Comparison of ENCODE assay signal across 23 cellular contexts in genomic region chr1:20075345-20075744, GRCh38. TPM values are rescaled to one million over a fixed set of nuclear protein-coding genes. Genes with fewer than 3 reads are reported as not detected.
DNase-seq lines count a peak whose midpoint lies in the region; ATAC-seq, FAIRE-seq and TF ChIP-seq lines count a peak whose summit lies in the region.
"Had no signal": no experiment of that assay in that cellular context is flagged by ENCODE, and none has a peak within 500 bp of the region (broad histone marks: within the 10 kb centered on the region; RNA-seq: fewer than 3 reads in every experiment).

No MANE protein-coding gene starts in this region.

- 76 to 85% (median 84%) methylated on average over 2 of the region's 2 CpGs for WGBS in heart left ventricle, 4 donors
- WGBS in K562 (ENCODE audit: insufficient coverage, low coverage, missing lambda C conversion rate), result 0% methylated on average over 2 of the region's 2 CpGs
- 81% methylated on average over 2 of the region's 2 CpGs for WGBS in mesenchymal stem cell

- no peak overlapping the region for H2BK5ac ChIP-seq in mesenchymal stem cell (ENCODE audit: low read depth, low read length, poor library complexity, severe bottlenecking)

- H3K9ac ChIP-seq in BLaER1, result no peak overlapping the region
- no peak overlapping the region for H3K9ac ChIP-seq in K562 (ENCODE audit: insufficient read depth in 1 of 2, low read depth in 2 of 2, low read length in 2 of 2)
- H3K9ac ChIP-seq in mesenchymal stem cell (ENCODE audit: low read length), result peak overlapping the region; percentile 57

- H3K27me3 Mint-ChIP-seq in MCF 10A (ENCODE audit: insufficient read depth, unreplicated experiment), result peaks cover 19% of the 10 kb centered on the region

- no peak overlapping the region for H3K14ac ChIP-seq in mesenchymal stem cell (ENCODE audit: low read length in 2 of 2)

- H3K36me3 Mint-ChIP-seq in MCF 10A (ENCODE audit: insufficient read depth, unreplicated experiment), result no peaks in the 10 kb centered on the region
- H3K36me3 Mint-ChIP-seq: CD8-positive, alpha-beta T cell; IgD-negative memory B cell had no signal

- CTCF ChIA-PET in K562 (lab: Yijun Ruan, JAX; ENCODE audit: low intra/inter-chr PET ratio) (no interaction called here), MCF 10A (lab: Yijun Ruan, JAX) (no interaction called here)

- FAIRE-seq in K562 (lab: Jason Lieb, UNC), result no peak
- FAIRE-seq: A549, GM12878, H1, HTR-8/SVneo had no signal

- H3K79me1 ChIP-seq in mesenchymal stem cell (replicated peaks; ENCODE audit: low read length, poor library complexity, severe bottlenecking), result no peaks in the 10 kb centered on the region

- no peak overlapping the region for H4K91ac ChIP-seq in mesenchymal stem cell (ENCODE audit: low read length)

- H2AFZ ChIP-seq in K562 (ENCODE audit: low read depth, low read length) (no peak overlapping the region), mesenchymal stem cell (ENCODE audit: low read depth, low read length) (no peak overlapping the region)

- no peak overlapping the region for H3K27ac Mint-ChIP-seq in MCF 10A (ENCODE audit: low read depth, unreplicated experiment)
- H3K27ac Mint-ChIP-seq: CD8-positive, alpha-beta T cell; H9 had no signal

- H3K4me2 ChIP-seq in BLaER1, result peak overlapping the region; percentile 59
- no peak overlapping the region for H3K4me2 ChIP-seq in K562 (ENCODE audit: insufficient read depth, low read length)
- no peak overlapping the region for H3K4me2 ChIP-seq in mesenchymal stem cell (ENCODE audit: low read length, poor library complexity, severe bottlenecking)
- H3K4me2 ChIP-seq: A549 had no signal

- H3K4me3 Mint-ChIP-seq in MCF 10A (ENCODE audit: unreplicated experiment), result no peak overlapping the region
- H3K4me3 Mint-ChIP-seq: CD8-positive, alpha-beta T cell; H9; IgD-negative memory B cell had no signal

- H3K4me1 Mint-ChIP-seq in MCF 10A (ENCODE audit: insufficient read depth, unreplicated experiment), result no peaks in the 10 kb centered on the region

- H2BK15ac ChIP-seq in mesenchymal stem cell (ENCODE audit: low read depth, poor library complexity, severe bottlenecking), result no peak overlapping the region

- no peak overlapping the region for H2BK120ac ChIP-seq in mesenchymal stem cell (ENCODE audit: low read depth, low read length)

- in situ Hi-C loops in K562 (cut with MboI), result no loop called here

- no peak for TF ChIP-seq CTCF in left ventricle myocardium inferior (IDR thresholded peaks at IDR 0.05; ENCODE audit: borderline replicate concordance)
- no peak for TF ChIP-seq CTCF in heart left ventricle (IDR thresholded peaks at IDR 0.05)
- no peak for TF ChIP-seq CTCF in K562 (IDR thresholded peaks at IDR 0.05 in 2 of 3, conservative IDR thresholded peaks at IDR 0.05 in 1 of 3; ENCODE audit: insufficient read depth in 2 of 3, low read depth in 1 of 3, low read length in 3 of 3)
- TF ChIP-seq CTCF in MCF 10A (IDR thresholded peaks at IDR 0.05; ENCODE audit: unreplicated experiment), result no peak

- H2AK5ac ChIP-seq in mesenchymal stem cell (ENCODE audit: low read length, severe bottlenecking), result no peak overlapping the region

- H3K27me3 ChIP-seq in left ventricle myocardium inferior (ENCODE audit: low read depth) (no peaks in the 10 kb centered on the region), heart left ventricle (no peaks in the 10 kb centered on the region), BLaER1 (no peaks in the 10 kb centered on the region), K562 (ENCODE audit: control insufficient read depth in 2 of 2, insufficient read depth in 2 of 2, low read length in 2 of 2) (peaks cover 30 to 57% of the 10 kb centered on the region in 2 experiments), mesenchymal stem cell (ENCODE audit: control insufficient read depth in 1 of 2, insufficient read depth in 1 of 2, low read length in 2 of 2) (peaks cover 0 to 6% of the 10 kb centered on the region in 2 experiments)

- no peak overlapping the region for H3K18ac ChIP-seq in mesenchymal stem cell (ENCODE audit: low read depth in 1 of 2, low read length in 2 of 2)

- no peak for TF ChIP-seq RAD21 in K562 (CRISPR knock-in tag; conservative IDR thresholded peaks at IDR 0.05 in 1 of 2, IDR thresholded peaks at IDR 0.05 in 1 of 2)

- intact Hi-C loops in left ventricle myocardium inferior (cut with micrococcal nuclease), result no loop called here
- intact Hi-C loops in heart left ventricle (cut with DNase I), result loop anchor here in 1 of 10 donors (5.0 kb wide), 1 partner anchor 98 kb away; the partner anchor contains the start of gene PLA2G2A
- intact Hi-C loops in K562 (cut with micrococcal nuclease), result no loop called here
- intact Hi-C loops in MCF 10A (cut with micrococcal nuclease), result no loop called here

- H3K27ac ChIP-seq in left ventricle myocardium inferior (replicated peaks), result peak overlapping the region; percentile 85
- no peak overlapping the region for H3K27ac ChIP-seq in heart left ventricle
- no peak overlapping the region for H3K27ac ChIP-seq in BLaER1
- H3K27ac ChIP-seq in K562 (ENCODE audit: extremely low read depth, low read depth, low read length), result no peak overlapping the region
- no peak overlapping the region for H3K27ac ChIP-seq in mesenchymal stem cell (ENCODE audit: low read length, poor library complexity, severe bottlenecking)
- H3K27ac ChIP-seq: 22Rv1, A549 had no signal

- POLR2A ChIA-PET in K562 (lab: Yijun Ruan, JAX), result interaction anchor here (0.6 to 1.4 kb wide), 2 partner anchors 12 to 15 kb away, joined by 3 read pairs; no protein-coding TSS in a partner anchor
- POLR2A ChIA-PET in MCF 10A (lab: Yijun Ruan, JAX), result no interaction called here

- H3K9me1 ChIP-seq in K562 (ENCODE audit: control insufficient read depth, insufficient read depth, low read length), result no peaks in the 10 kb centered on the region

- H2BK12ac ChIP-seq in mesenchymal stem cell (ENCODE audit: low read length in 2 of 2), result no peak overlapping the region

- ATAC-seq in heart left ventricle (no peak), K562 (no peak), HG03342 (IDR thresholded peaks at IDR 0.05; ENCODE audit: unreplicated experiment) (no peak)
- ATAC-seq: A549; CD8-positive, alpha-beta T cell; GM12878 had no signal

- H3K4me1 ChIP-seq in left ventricle myocardium inferior, result peaks cover 86% of the 10 kb centered on the region
- peaks cover 0 to 60% (median 19%) of the 10 kb centered on the region in 12 donors for H3K4me1 ChIP-seq in heart left ventricle
- peaks cover 81% of the 10 kb centered on the region for H3K4me1 ChIP-seq in BLaER1
- no peaks in the 10 kb centered on the region for H3K4me1 ChIP-seq in K562 (replicated peaks in 1 of 2; ENCODE audit: control insufficient read depth in 2 of 2, insufficient read depth in 2 of 2, low read length in 2 of 2)
- H3K4me1 ChIP-seq in mesenchymal stem cell (ENCODE audit: control insufficient read depth, insufficient read depth, low read depth, low read length), result no peaks in the 10 kb centered on the region
- H3K4me1 ChIP-seq: A549 had no signal

- H4K20me1 ChIP-seq in BLaER1 (no peaks in the 10 kb centered on the region), K562 (replicated peaks; ENCODE audit: control insufficient read depth, insufficient read depth, low read length) (no peaks in the 10 kb centered on the region)

- BruUV-seq in K562 (replicated peaks; lab: Mats Ljungman, UMichigan) (no TSS peak), MCF 10A (replicated peaks; lab: Mats Ljungman, UMichigan) (no TSS peak)

- TF ChIP-seq POLR2A in heart left ventricle (IDR thresholded peaks at IDR 0.05), result no peak
- TF ChIP-seq POLR2A in K562 (conservative IDR thresholded peaks at IDR 0.05), result no peak

- H3K79me2 ChIP-seq in K562 (ENCODE audit: control insufficient read depth, insufficient read depth, low read length), result no peaks in the 10 kb centered on the region

- H3K4ac ChIP-seq in mesenchymal stem cell (ENCODE audit: low read depth in 1 of 2, low read length in 2 of 2), result no peak overlapping the region

- H3K9me3 ChIP-seq in left ventricle myocardium inferior (replicated peaks), result no peaks in the 10 kb centered on the region
- H3K9me3 ChIP-seq in heart left ventricle, result no peaks in the 10 kb centered on the region
- H3K9me3 ChIP-seq in BLaER1, result no peaks in the 10 kb centered on the region
- no peaks in the 10 kb centered on the region for H3K9me3 ChIP-seq in K562 (replicated peaks; ENCODE audit: control insufficient read depth, insufficient read depth, low read depth, low read length)
- no peaks in the 10 kb centered on the region for H3K9me3 ChIP-seq in mesenchymal stem cell (ENCODE audit: control insufficient read depth, low read length)
- H3K9me3 ChIP-seq: A549 had no signal

- no peak for TF ChIP-seq EP300 in K562 (IDR thresholded peaks at IDR 0.05; ENCODE audit: low read length)

- no peaks in the 10 kb centered on the region for H3K9me3 Mint-ChIP-seq in MCF 10A (ENCODE audit: unreplicated experiment)
- H3K9me3 Mint-ChIP-seq: CD8-positive, alpha-beta T cell; H9; IgD-negative memory B cell had no signal

- no peak overlapping the region for H4K8ac ChIP-seq in mesenchymal stem cell (ENCODE audit: low read length)

- H3K36me3 ChIP-seq in left ventricle myocardium inferior (peaks cover 19% of the 10 kb centered on the region), heart left ventricle (peaks cover 0 to 33% (median 0%) of the 10 kb centered on the region in 9 donors), BLaER1 (no peaks in the 10 kb centered on the region), K562 (ENCODE audit: control insufficient read depth, insufficient read depth, low read length) (no peaks in the 10 kb centered on the region), mesenchymal stem cell (ENCODE audit: control insufficient read depth in 1 of 2, insufficient read depth in 2 of 2, low read depth in 1 of 2, low read length in 2 of 2) (peaks cover 0 to 5% of the 10 kb centered on the region in 2 experiments)

- H3K4me3 ChIP-seq in left ventricle myocardium inferior, result no peak overlapping the region
- H3K4me3 ChIP-seq in heart left ventricle, result no peak overlapping the region
- H3K4me3 ChIP-seq in BLaER1, result no peak overlapping the region
- no peak overlapping the region for H3K4me3 ChIP-seq in K562
- no peak overlapping the region for H3K4me3 ChIP-seq in mesenchymal stem cell (ENCODE audit: insufficient read depth in 1 of 2, low read depth in 1 of 2, low read length in 2 of 2)
- H3K4me3 ChIP-seq: A549, GM12878 had no signal

- no peak for DNase-seq in left ventricle myocardium inferior
- no peak for DNase-seq in heart left ventricle
- no peak for DNase-seq in K562 (ENCODE audit: extremely low read depth in 1 of 4, low spot score in 3 of 4)
- no peak for DNase-seq in mesenchymal stem cell
- DNase-seq in MCF 10A (ENCODE audit: unreplicated experiment), result no peak
- DNase-seq in hippocampal formation (lab: John Stamatoyannopoulos, UW), result no peak
- DNase-seq: AML-193, Calu3, DMS53, DND-41, EL, H9 had no signal

- H3K23ac ChIP-seq in mesenchymal stem cell (ENCODE audit: low read length in 2 of 2), result no peak overlapping the region

RNA-seq across cellular contexts. Expression of gene PLA2G5, which starts 5.4 kb away (rescaled TPM):
- total RNA-seq in left ventricle myocardium inferior (51.4 TPM), heart left ventricle (10 to 100 TPM; 31.9 to 80.3 (median 43.9) TPM), K562 (2014; rRNA removed) (not detected in 2 replicates), K562 (2014; rRNA removed; fragmentation: Illumina TruSeq; extraction: Trizol) (not detected in 2 replicates), K562 (2015; rRNA removed; fragmentation: Illumina TruSeq; extraction: Trizol) (not detected in 2 replicates), K562 (2021) (not detected in 2 replicates), MCF 10A (2022) (not detected in 2 replicates)
- polyA plus RNA-seq in heart left ventricle (100 to 1,000 TPM in 1 of 2 donors, 10 to 100 TPM in 1; 25.6 to 102 TPM), K562 (2011; rRNA removed) (not detected in 2 replicates), K562 (2014; fragmentation: Illumina TruSeq; extraction: Trizol) (not detected in 2 replicates), K562 (2014; fragmentation: Nextera tagmentation; extraction: Ambion mirVana) (not detected), K562 (2014; rRNA removed) (not detected in 2 replicates)
- total RNA-seq in K562 (2011; cell fraction: chromatin; rRNA removed; ENCODE audit: low replicate concordance), result not detected in 2 replicates
- total RNA-seq in K562 (2011; cell fraction: nucleolus; rRNA removed), result not detected in 2 replicates
- not detected in 2 replicates for total RNA-seq in K562 (2011; cell fraction: nucleoplasm; rRNA removed)
- not detected in 2 replicates for polyA plus RNA-seq in K562 (2011; cell fraction: cytosol; rRNA removed)
- not detected in 2 replicates for polyA plus RNA-seq in K562 (2011; cell fraction: nucleus; rRNA removed)
- polyA plus RNA-seq in K562 (2012), result not detected in 2 replicates
- not detected in 2 replicates for polyA minus RNA-seq in K562 (2011; rRNA and poly(A)+ RNA removed)
- not detected in 2 replicates for polyA minus RNA-seq in K562 (2011; cell fraction: cytosol; rRNA and poly(A)+ RNA removed)
- polyA minus RNA-seq in K562 (2011; cell fraction: nucleus; rRNA and poly(A)+ RNA removed), result not detected in 2 replicates
- polyA plus RNA-seq in mesenchymal stem cell (2013, experiment 1 of 2), result not detected
- polyA plus RNA-seq in mesenchymal stem cell (2013, experiment 2 of 2), result not detected
- total RNA-seq: Calu3; CD8-positive, alpha-beta T cell; G401; H1; H9 had no signal
- polyA plus RNA-seq: A549, BJ, IgD-negative memory B cell had no signal

RNA-seq across cellular contexts. Expression of gene PLA2G2D, which starts 44.0 kb away (rescaled TPM):
- total RNA-seq in left ventricle myocardium inferior (not detected), heart left ventricle (1 to 10 TPM in 1 of 9 donors, under 1 TPM in 1, not detected in 7; 0.85 to 5.4 TPM), K562 (2014; rRNA removed) (not detected in 2 replicates), K562 (2014; rRNA removed; fragmentation: Illumina TruSeq; extraction: Trizol) (not detected in 2 replicates), K562 (2015; rRNA removed; fragmentation: Illumina TruSeq; extraction: Trizol) (not detected in 2 replicates), K562 (2021) (not detected in 2 replicates), MCF 10A (2022) (not detected in 2 replicates)
- polyA plus RNA-seq in heart left ventricle (not detected), K562 (2011; rRNA removed) (not detected in 2 replicates), K562 (2014; fragmentation: Illumina TruSeq; extraction: Trizol) (not detected in 2 replicates), K562 (2014; fragmentation: Nextera tagmentation; extraction: Ambion mirVana) (not detected), K562 (2014; rRNA removed) (not detected in 2 replicates)
- total RNA-seq in K562 (2011; cell fraction: chromatin; rRNA removed; ENCODE audit: low replicate concordance), result not detected in 2 replicates
- total RNA-seq in K562 (2011; cell fraction: nucleolus; rRNA removed), result not detected in 2 replicates
- total RNA-seq in K562 (2011; cell fraction: nucleoplasm; rRNA removed), result not detected in 2 replicates
- not detected in 2 replicates for polyA plus RNA-seq in K562 (2011; cell fraction: cytosol; rRNA removed)
- not detected in 2 replicates for polyA plus RNA-seq in K562 (2011; cell fraction: nucleus; rRNA removed)
- polyA plus RNA-seq in K562 (2012), result 0.03 and 0.07 TPM in 2 replicates
- polyA minus RNA-seq in K562 (2011; rRNA and poly(A)+ RNA removed), result not detected in 2 replicates
- not detected in 2 replicates for polyA minus RNA-seq in K562 (2011; cell fraction: cytosol; rRNA and poly(A)+ RNA removed)
- polyA minus RNA-seq in K562 (2011; cell fraction: nucleus; rRNA and poly(A)+ RNA removed), result not detected in 2 replicates
- polyA plus RNA-seq in mesenchymal stem cell (2013, experiment 1 of 2), result not detected
- not detected for polyA plus RNA-seq in mesenchymal stem cell (2013, experiment 2 of 2)
- total RNA-seq: Calu3; CD8-positive, alpha-beta T cell; G401; H1; H9 had no signal
- polyA plus RNA-seq: A549, BJ, H1 had no signal

Comparison
In these comparisons a context has a peak if more than half of its experiments do, and no peak if none do; other contexts are left out.
1. RNA of gene PLA2G5, which starts 5.4 kb away (total RNA-seq): 51.4 TPM in left ventricle myocardium inferior (single experiment) and 31.9 to 80.3 TPM in heart left ventricle; not detected in K562 and not detected in MCF 10A; every median in the first group is over 10 times any median in the second.